In genomic region chr3:47423548-47424145, GRCh38 we compare ENCODE assay signal across 31 cellular contexts. TPM values are rescaled to one million over a fixed set of nuclear protein-coding genes. Genes with fewer than 3 reads are reported as not detected.
DNase-seq lines count a peak whose midpoint lies in the region; ATAC-seq, FAIRE-seq and TF ChIP-seq lines count a peak whose summit lies in the region.
"Had no signal": no experiment of that assay in that cellular context is flagged by ENCODE, and none has a peak within 500 bp of the region (broad histone marks: within the 10 kb centered on the region; RNA-seq: fewer than 3 reads in every experiment).

No MANE protein-coding gene starts in this region.

- peak overlapping the region; percentile 55 for H3K27ac Mint-ChIP-seq in activated naive CD4-positive, alpha-beta T cell treated with anti-CD3 and anti-CD28 coated beads, Interleukin-2, amount 10 ng/mL, durations not matched to agents 7 days and 5 days
- no peak overlapping the region for H3K27ac Mint-ChIP-seq in activated naive CD4-positive, alpha-beta T cell treated with anti-CD3 and anti-CD28 coated beads for 36 hours
- no peak overlapping the region for H3K27ac Mint-ChIP-seq in chondrocyte (ENCODE audit: unreplicated experiment)
- H3K27ac Mint-ChIP-seq: stimulated activated memory B cell treated with anti-CD40 and anti-IgM and Interleukin-4, amounts not matched to agents 10 μg/mL and 1 μg/mL and 100 μg/mL, for 72 hours had no signal

- TF ChIP-seq POLR2A in GM12891 (IDR thresholded peaks at IDR 0.05; ENCODE audit: low read depth, low read length): no peak

- H3K27me3 Mint-ChIP-seq in activated naive CD4-positive, alpha-beta T cell treated with anti-CD3 and anti-CD28 coated beads, Interleukin-2, amount 10 ng/mL, durations not matched to agents 7 days and 5 days: no peaks in the 10 kb centered on the region
- H3K27me3 Mint-ChIP-seq in activated naive CD4-positive, alpha-beta T cell treated with anti-CD3 and anti-CD28 coated beads for 36 hours (ENCODE audit: low read depth): no peaks in the 10 kb centered on the region
- H3K27me3 Mint-ChIP-seq in chondrocyte (ENCODE audit: low read depth): no peaks in the 10 kb centered on the region
- H3K27me3 Mint-ChIP-seq: stimulated activated memory B cell treated with anti-CD40 and anti-IgM and Interleukin-4, amounts not matched to agents 10 μg/mL and 1 μg/mL and 100 μg/mL, for 72 hours had no signal

- no peak for TF ChIP-seq CTCF in chondrocyte (IDR thresholded peaks at IDR 0.05)

- H3K9me3 Mint-ChIP-seq in activated naive CD4-positive, alpha-beta T cell treated with anti-CD3 and anti-CD28 coated beads, Interleukin-2, amount 10 ng/mL, durations not matched to agents 7 days and 5 days: no peaks in the 10 kb centered on the region
- H3K9me3 Mint-ChIP-seq in activated naive CD4-positive, alpha-beta T cell treated with anti-CD3 and anti-CD28 coated beads for 36 hours: no peaks in the 10 kb centered on the region
- no peaks in the 10 kb centered on the region for H3K9me3 Mint-ChIP-seq in chondrocyte (ENCODE audit: low read depth)
- H3K9me3 Mint-ChIP-seq: neural progenitor cell; stimulated activated memory B cell treated with anti-CD40 and anti-IgM and Interleukin-4, amounts not matched to agents 10 μg/mL and 1 μg/mL and 100 μg/mL, for 72 hours had no signal

- intact Hi-C loops in activated naive CD4-positive, alpha-beta T cell treated with anti-CD3 and anti-CD28 coated beads for 36 hours (cut with micrococcal nuclease): loop anchor here (10.0 kb wide), 1 partner anchor 571 kb away; no protein-coding TSS in a partner anchor
- intact Hi-C loops in posterior vena cava (cut with DNase I): loop anchor here (5.0 kb wide), 1 partner anchor 54 kb away; the partner anchor contains the start of gene SCAP (in 2 of the 2)

- peaks cover 8% of the 10 kb centered on the region for H3K4me1 Mint-ChIP-seq in activated naive CD4-positive, alpha-beta T cell treated with anti-CD3 and anti-CD28 coated beads, Interleukin-2, amount 10 ng/mL, durations not matched to agents 7 days and 5 days
- peaks cover 12% of the 10 kb centered on the region for H3K4me1 Mint-ChIP-seq in activated naive CD4-positive, alpha-beta T cell treated with anti-CD3 and anti-CD28 coated beads for 36 hours (ENCODE audit: low read depth)
- peaks cover 11% of the 10 kb centered on the region for H3K4me1 Mint-ChIP-seq in chondrocyte (ENCODE audit: low read depth)

- no peak for ATAC-seq in GM18861 (IDR thresholded peaks at IDR 0.05; ENCODE audit: unreplicated experiment)
- ATAC-seq: A549; mucosa of descending colon; sciatic nerve; stimulated activated memory B cell treated with anti-CD40 and anti-IgM and Interleukin-4, amounts not matched to agents 10 μg/mL and 1 μg/mL and 100 μg/mL, for 72 hours had no signal

- FAIRE-seq in GM12891 (lab: Jason Lieb, UNC): no peak
- FAIRE-seq: A549, bronchial epithelial cell, keratinocyte, urothelium cell line had no signal

- no peak for DNase-seq in activated naive CD4-positive, alpha-beta T cell treated with anti-CD3 and anti-CD28 coated beads, Interleukin-2, amount 10 ng/mL, durations not matched to agents 7 days and 5 days
- no peak for DNase-seq in activated naive CD4-positive, alpha-beta T cell treated with anti-CD3 and anti-CD28 coated beads for 36 hours
- DNase-seq in GM12891 (ENCODE audit: insufficient read length, low spot score) (no peak), chondrocyte (ENCODE audit: low spot score) (peak; percentile 63), posterior vena cava (ENCODE audit: low spot score) (peak; percentile 48), NCI-H510A (lab: John Stamatoyannopoulos, UW) (no peak), Kasumi-1 (lab: John Stamatoyannopoulos, UW) (no peak)
- DNase-seq: activated effector memory CD4-positive, alpha-beta T cell treated with Interleukin-2 at 50 U/mL for 16 hours; colonic mucosa; effector memory CD4-positive, alpha-beta T cell; erythroblast; glutamatergic neuron; H7; NCI-H1048; NCI-H187; NCI-H526; SIG-M5; stimulated activated CD4-positive, alpha-beta T cell treated with anti-CD3 and anti-CD28 coated beads, Interleukin-12 subunit alpha, Interleukin-12 subunit beta, amount 100 ng/mL, for 4 hours; stimulated activated CD4-positive, alpha-beta T cell treated with anti-CD3 and anti-CD28 coated beads, Interleukin-4, amount 100 ng/mL, for 24 hours; SW 1271; T1000; testis had no signal

- H3K4me3 Mint-ChIP-seq in activated naive CD4-positive, alpha-beta T cell treated with anti-CD3 and anti-CD28 coated beads, Interleukin-2, amount 10 ng/mL, durations not matched to agents 7 days and 5 days: no peak overlapping the region
- no peak overlapping the region for H3K4me3 Mint-ChIP-seq in activated naive CD4-positive, alpha-beta T cell treated with anti-CD3 and anti-CD28 coated beads for 36 hours
- H3K4me3 Mint-ChIP-seq in chondrocyte (ENCODE audit: unreplicated experiment): no peak overlapping the region
- H3K4me3 Mint-ChIP-seq: neural progenitor cell; stimulated activated memory B cell treated with anti-CD40 and anti-IgM and Interleukin-4, amounts not matched to agents 10 μg/mL and 1 μg/mL and 100 μg/mL, for 72 hours had no signal

- CTCF ChIA-PET in activated naive CD4-positive, alpha-beta T cell treated with anti-CD3 and anti-CD28 coated beads, Interleukin-2, amount 10 ng/mL, durations not matched to agents 7 days and 5 days (lab: Charles Lee): interaction anchor here (1.2 to 4.9 kb wide), 2 partner anchors 52 to 53 kb away, joined by 4 to 40 read pairs; partner anchors contain the start of gene SCAP
- CTCF ChIA-PET in activated naive CD4-positive, alpha-beta T cell treated with anti-CD3 and anti-CD28 coated beads for 36 hours (lab: Charles Lee): interaction anchor here (0.6 to 1.0 kb wide), 2 partner anchors 25 to 47 kb away, joined by 3 read pairs; no protein-coding TSS in a partner anchor

- peaks cover 21% of the 10 kb centered on the region for H3K36me3 Mint-ChIP-seq in activated naive CD4-positive, alpha-beta T cell treated with anti-CD3 and anti-CD28 coated beads, Interleukin-2, amount 10 ng/mL, durations not matched to agents 7 days and 5 days
- H3K36me3 Mint-ChIP-seq in activated naive CD4-positive, alpha-beta T cell treated with anti-CD3 and anti-CD28 coated beads for 36 hours (ENCODE audit: low read depth): peaks cover 6% of the 10 kb centered on the region
- peaks cover 4% of the 10 kb centered on the region for H3K36me3 Mint-ChIP-seq in chondrocyte (ENCODE audit: low read depth)

TF ChIP-seq in GM12891, 5 proteins besides CTCF, POLR2A, EP300 and RAD21:
- TF ChIP-seq POLR2AphosphoS5 (IDR thresholded peaks at IDR 0.05; ENCODE audit: low read depth, low read length) (no peak), POU2F2 (IDR thresholded peaks at IDR 0.05; ENCODE audit: low read depth, low read length) (0 out of 2 replicates have a peak, but pooled peaks have one; percentile 19)

RNA-seq across cellular contexts. Expression of gene PTPN23, which starts 42.8 kb away (rescaled TPM):
- total RNA-seq in activated naive CD4-positive, alpha-beta T cell treated with anti-CD3 and anti-CD28 coated beads for 36 hours: 10 to 100 TPM; 18.7 to 21.6 TPM
- 12.6 TPM for polyA plus RNA-seq in GM12891 (2012; ENCODE audit: low read depth, missing spikeins)
- total RNA-seq in chondrocyte (43.5 to 49.5 TPM (median 47.8 TPM) in 3 replicates), posterior vena cava (10 to 100 TPM; 30.8 to 32.4 TPM)

RNA-seq across cellular contexts. Expression of gene SCAP, which starts 52.1 kb away (rescaled TPM):
- 10 to 100 TPM; 31.6 to 34.7 TPM for total RNA-seq in activated naive CD4-positive, alpha-beta T cell treated with anti-CD3 and anti-CD28 coated beads for 36 hours
- 16.6 TPM for polyA plus RNA-seq in GM12891 (2012; ENCODE audit: low read depth, missing spikeins)
- total RNA-seq in chondrocyte (47.3 to 79.8 TPM (median 49.7 TPM) in 3 replicates), posterior vena cava (10 to 100 TPM; 49.8 to 50.8 TPM)

Comparison
In these comparisons a context has a peak if more than half of its experiments do, and no peak if none do; other contexts are left out.
1. DNase-seq: peak in chondrocyte (single experiment) and posterior vena cava (single experiment); none in activated naive CD4-positive, alpha-beta T cell treated with anti-CD3 and anti-CD28 coated beads, Interleukin-2, amount 10 ng/mL, durations not matched to agents 7 days and 5 days (single experiment), activated naive CD4-positive, alpha-beta T cell treated with anti-CD3 and anti-CD28 coated beads for 36 hours (single experiment), GM12891 (single experiment), NCI-H510A (single experiment) and Kasumi-1 (0 of 2).